ENCODE assay signal across 10 cellular contexts in genomic region chr21:29075706-29076447, GRCh38. TPM values are rescaled to one million over a fixed set of nuclear protein-coding genes. Genes with fewer than 3 reads are reported as not detected.
DNase-seq lines count a peak whose midpoint lies in the region; ATAC-seq and TF ChIP-seq lines count a peak whose summit lies in the region.
"Had no signal": no experiment of that assay in that cellular context is flagged by ENCODE, and none has a peak within 500 bp of the region (broad histone marks: within the 10 kb centered on the region; RNA-seq: fewer than 3 reads in every experiment).

No MANE protein-coding gene starts in this region.

- H3K9me3 ChIP-seq in Peyer's patch = no peaks in the 10 kb centered on the region
- no peaks in the 10 kb centered on the region for H3K9me3 ChIP-seq in stomach smooth muscle (ENCODE audit: control insufficient read depth in 2 of 2, low read length in 2 of 2)
- H3K9me3 ChIP-seq in tibial nerve = no peaks in the 10 kb centered on the region

- H3K4me1 ChIP-seq in Peyer's patch (peaks cover 0 to 19% (median 14%) of the 10 kb centered on the region in 4 donors), stomach smooth muscle (ENCODE audit: control insufficient read depth, insufficient read depth, low read length) (peaks cover 18% of the 10 kb centered on the region), tibial nerve (peaks cover 0 to 34% (median 22%) of the 10 kb centered on the region in 4 donors)

- H3K36me3 ChIP-seq in Peyer's patch (no peaks in the 10 kb centered on the region), stomach smooth muscle (ENCODE audit: control insufficient read depth in 2 of 2, insufficient read depth in 2 of 2, low read length in 2 of 2) (no peaks in the 10 kb centered on the region), tibial nerve (no peaks in the 10 kb centered on the region)

- H3K4me1 Mint-ChIP-seq in activated CD8-positive, alpha-beta memory T cell treated with anti-CD3 and anti-CD28 coated beads, Interleukin-2, amount 10 ng/mL, durations not matched to agents 7 days and 5 days = peaks cover 62% of the 10 kb centered on the region

- H3K27ac ChIP-seq in Peyer's patch (peak overlapping the region; percentile 86 to 92 (median 89)), stomach smooth muscle (ENCODE audit: low read length) (peak overlapping the region; percentile 71), tibial nerve (peak overlapping the region in 1 of 4 donors; percentile 83)
- H3K27ac ChIP-seq: C4-2B had no signal

- no peaks in the 10 kb centered on the region for H3K27me3 Mint-ChIP-seq in activated CD8-positive, alpha-beta memory T cell treated with anti-CD3 and anti-CD28 coated beads, Interleukin-2, amount 10 ng/mL, durations not matched to agents 7 days and 5 days

- intact Hi-C loops in posterior vena cava (cut with DNase I) = loop anchor here in 1 of 2 donors (2.0 kb wide), 1 partner anchor 31 kb away; no protein-coding TSS in a partner anchor

- no peak overlapping the region for H3K4me3 ChIP-seq in Peyer's patch
- no peak overlapping the region for H3K4me3 ChIP-seq in epithelial cell of esophagus (ENCODE audit: low read length)
- peak overlapping the region; percentile 42 to 71 for H3K4me3 ChIP-seq in stomach smooth muscle (ENCODE audit: low read length in 2 of 2)
- H3K4me3 ChIP-seq in tibial nerve = no peak overlapping the region

- H3K27ac Mint-ChIP-seq in activated CD8-positive, alpha-beta memory T cell treated with anti-CD3 and anti-CD28 coated beads, Interleukin-2, amount 10 ng/mL, durations not matched to agents 7 days and 5 days = peak overlapping the region; percentile 90
- H3K27ac Mint-ChIP-seq: mesothelial cell of epicardium had no signal

- no peak for TF ChIP-seq CTCF in Peyer's patch (IDR thresholded peaks at IDR 0.05)
- no peak for TF ChIP-seq CTCF in epithelial cell of esophagus (IDR thresholded peaks at IDR 0.05; ENCODE audit: insufficient read depth, low read depth, low read length, missing control alignments)
- TF ChIP-seq CTCF in tibial nerve (IDR thresholded peaks at IDR 0.05) = no peak

- TF ChIP-seq POLR2A in Peyer's patch (IDR thresholded peaks at IDR 0.05) (no peak), tibial nerve (IDR thresholded peaks at IDR 0.05) (no peak)

- ATAC-seq in activated CD8-positive, alpha-beta memory T cell treated with anti-CD3 and anti-CD28 coated beads, Interleukin-2, amount 10 ng/mL, durations not matched to agents 7 days and 5 days = no peak

- H3K36me3 Mint-ChIP-seq in activated CD8-positive, alpha-beta memory T cell treated with anti-CD3 and anti-CD28 coated beads, Interleukin-2, amount 10 ng/mL, durations not matched to agents 7 days and 5 days = peaks cover 16% of the 10 kb centered on the region
- H3K36me3 Mint-ChIP-seq: mesothelial cell of epicardium had no signal

- 89 to 94% methylated on average over 8 of the region's 8 CpGs for WGBS in tibial nerve, 2 donors

- no peak for TF ChIP-seq EP300 in tibial nerve (IDR thresholded peaks at IDR 0.05)

- peak overlapping the region; percentile 82 for H3K4me3 Mint-ChIP-seq in activated CD8-positive, alpha-beta memory T cell treated with anti-CD3 and anti-CD28 coated beads, Interleukin-2, amount 10 ng/mL, durations not matched to agents 7 days and 5 days
- H3K4me3 Mint-ChIP-seq: mesothelial cell of epicardium had no signal

- peak overlapping the region in 1 of 2 donors; percentile 25 for H3K9ac ChIP-seq in stomach smooth muscle (ENCODE audit: low read length in 2 of 2)

- no peaks in the 10 kb centered on the region for H3K9me3 Mint-ChIP-seq in activated CD8-positive, alpha-beta memory T cell treated with anti-CD3 and anti-CD28 coated beads, Interleukin-2, amount 10 ng/mL, durations not matched to agents 7 days and 5 days (ENCODE audit: low read depth)
- H3K9me3 Mint-ChIP-seq: mesothelial cell of epicardium had no signal

- CTCF ChIA-PET in activated CD8-positive, alpha-beta memory T cell treated with anti-CD3 and anti-CD28 coated beads, Interleukin-2, amount 10 ng/mL, durations not matched to agents 7 days and 5 days (lab: Charles Lee) = interaction anchor here (1.2 to 2.1 kb wide), 3 partner anchors 14 to 224 kb away, joined by 3 to 10 read pairs (median 5); partner anchors contain the start of genes BACH1 and LTN1

- H3K27me3 ChIP-seq in Peyer's patch (no peaks in the 10 kb centered on the region), stomach smooth muscle (ENCODE audit: control insufficient read depth in 1 of 2, insufficient read depth in 2 of 2, low read length in 2 of 2) (no peaks in the 10 kb centered on the region), tibial nerve (no peaks in the 10 kb centered on the region)

- DNase-seq in activated CD8-positive, alpha-beta memory T cell treated with anti-CD3 and anti-CD28 coated beads, Interleukin-2, amount 10 ng/mL, durations not matched to agents 7 days and 5 days = no peak
- DNase-seq in activated CD8-positive, alpha-beta memory T cell treated with anti-CD3 and anti-CD28 coated beads for 24 hours = no peak
- DNase-seq in Peyer's patch = no peak
- DNase-seq in epithelial cell of esophagus (ENCODE audit: low read depth) = peak; percentile 91
- no peak for DNase-seq in posterior vena cava (ENCODE audit: low spot score)
- DNase-seq in tibial nerve (ENCODE audit: low spot score in 2 of 2) = no peak
- DNase-seq in iPS-NIHi7 (ENCODE audit: extremely low spot score) = no peak

RNA-seq across cellular contexts. Expression of gene CCT8, which starts 2.4 kb away (rescaled TPM):
- total RNA-seq in activated CD8-positive, alpha-beta memory T cell treated with anti-CD3 and anti-CD28 coated beads, Interleukin-2, amount 10 ng/mL, durations not matched to agents 7 days and 5 days = 100 to 1,000 TPM; 235 to 301 TPM
- 10 to 100 TPM; 53.7 to 93.3 (median 76.1) TPM for total RNA-seq in Peyer's patch
- total RNA-seq in posterior vena cava = 100 to 1,000 TPM in 1 of 2 donors, 10 to 100 TPM in 1; 82.2 to 108 TPM
- total RNA-seq in tibial nerve = 10 to 100 TPM; 49.6 to 90.0 (median 63.5) TPM

RNA-seq across cellular contexts. Expression of gene USP16, which starts 51.4 kb away (rescaled TPM):
- total RNA-seq in activated CD8-positive, alpha-beta memory T cell treated with anti-CD3 and anti-CD28 coated beads, Interleukin-2, amount 10 ng/mL, durations not matched to agents 7 days and 5 days = 10 to 100 TPM; 26.7 to 35.5 TPM
- total RNA-seq in Peyer's patch (10 to 100 TPM; 28.3 to 49.5 (median 38.3) TPM), posterior vena cava (10 to 100 TPM; 34.7 to 43.4 TPM), tibial nerve (10 to 100 TPM; 29.2 to 43.1 (median 33.8) TPM)

RNA-seq across cellular contexts. Expression of gene MAP3K7CL, which starts 54.6 kb away (rescaled TPM):
- 1 to 10 TPM; 9.3 to 9.5 TPM for total RNA-seq in activated CD8-positive, alpha-beta memory T cell treated with anti-CD3 and anti-CD28 coated beads, Interleukin-2, amount 10 ng/mL, durations not matched to agents 7 days and 5 days
- total RNA-seq in Peyer's patch = 10 to 100 TPM in 1 of 4 donors, 1 to 10 TPM in 3; 4.9 to 17.3 (median 6.6) TPM
- total RNA-seq in posterior vena cava = 10 to 100 TPM; 17.1 to 58.0 TPM
- total RNA-seq in tibial nerve = 1 to 10 TPM; 2.8 to 9.2 (median 5.4) TPM

RNA-seq across cellular contexts. Expression of gene RWDD2B, which starts 56.7 kb away (rescaled TPM):
- 10 to 100 TPM in 1 of 2 experiments, 1 to 10 TPM in 1; 6.9 to 12.2 TPM for total RNA-seq in activated CD8-positive, alpha-beta memory T cell treated with anti-CD3 and anti-CD28 coated beads, Interleukin-2, amount 10 ng/mL, durations not matched to agents 7 days and 5 days
- total RNA-seq in Peyer's patch = 10 to 100 TPM in 1 of 4 donors, 1 to 10 TPM in 3; 3.7 to 11.6 (median 8.2) TPM
- total RNA-seq in posterior vena cava = 10 to 100 TPM; 16.2 to 17.2 TPM
- total RNA-seq in tibial nerve = 10 to 100 TPM in 2 of 4 donors, 1 to 10 TPM in 2; 7.2 to 14.6 (median 9.9) TPM

Comparison
In these comparisons a context has a peak if more than half of its experiments do, and no peak if none do; other contexts are left out.
1. H3K4me3 ChIP-seq: peak in stomach smooth muscle (2 of 2); none in Peyer's patch (0 of 4), epithelial cell of esophagus (single experiment) and tibial nerve (0 of 4).